Comparison of ENCODE assay signal across 29 cellular contexts in genomic region chr6:24339932-24340331, GRCh38. TPM values are rescaled to one million over a fixed set of nuclear protein-coding genes. Genes with fewer than 3 reads are reported as not detected.
"Had no signal": no experiment of that assay in that cellular context is flagged by ENCODE, and none has a peak within 500 bp of the region (broad histone marks: within the 10 kb centered on the region; RNA-seq: fewer than 3 reads in every experiment).

No MANE protein-coding gene starts in this region.

- H3K27me3 Mint-ChIP-seq: progenitor cell of endocrine pancreas had no signal

- H3K4me3 ChIP-seq: left lung, lower lobe of right lung, mucosa of descending colon, ovary, right atrium auricular region, right lobe of liver, smooth muscle cell, stomach, testis, thyroid gland, transverse colon, upper lobe of left lung, vagina had no signal

- H3K4me1 ChIP-seq: left lung, lower lobe of right lung, right atrium auricular region, stomach, testis, transverse colon, upper lobe of left lung, vagina had no signal

- H3K27ac Mint-ChIP-seq: naive thymus-derived CD4-positive, alpha-beta T cell; natural killer cell treated with Interleukin-12 subunit alpha and Interleukin-12 subunit beta and Interleukin-15 and Interleukin-18, amount 100 ng/mL, for 72 hours; stimulated activated naive B cell treated with anti-CD40 and anti-IgM and Interleukin-4, amounts not matched to agents 10 μg/mL and 1 μg/mL and 100 μg/mL, for 72 hours had no signal

- H3K36me3 ChIP-seq: left lung, lower lobe of right lung, ovary, right atrium auricular region, right lobe of liver, stomach, thyroid gland, transverse colon, upper lobe of left lung, vagina had no signal

- H3K4me3 Mint-ChIP-seq: naive thymus-derived CD4-positive, alpha-beta T cell; natural killer cell treated with Interleukin-12 subunit alpha and Interleukin-12 subunit beta and Interleukin-15 and Interleukin-18, amount 100 ng/mL, for 72 hours; stimulated activated naive B cell treated with anti-CD40 and anti-IgM and Interleukin-4, amounts not matched to agents 10 μg/mL and 1 μg/mL and 100 μg/mL, for 72 hours had no signal

- H3K27me3 ChIP-seq: left lung, ovary, right atrium auricular region, right lobe of liver, stomach, testis, thyroid gland, transverse colon, upper lobe of left lung, vagina had no signal

- DNase-seq: hippocampal formation; kidney; left colon; left lung; lower lobe of right lung; midbrain; mucosa of descending colon; naive thymus-derived CD4-positive, alpha-beta T cell; ovary; right lobe of liver; stimulated activated CD4-positive, alpha-beta T cell treated with anti-CD3 and anti-CD28 coated beads, Interleukin-1b, Interleukin-23, amount 100 ng/mL, for 48 hours; stimulated activated CD4-positive, alpha-beta T cell treated with anti-CD3 and anti-CD28 coated beads, Interleukin-2, amount 100 ng/mL, for 48 hours; stimulated activated CD4-positive, alpha-beta T cell treated with anti-CD3 and anti-CD28 coated beads, Interleukin-4, amount 100 ng/mL, for 4 hours; stimulated activated CD8-positive, alpha-beta memory T cell treated with anti-CD3 and anti-CD28 coated beads, Interleukin-4, amount 100 ng/mL, for 48 hours; stimulated activated naive B cell treated with anti-CD40 and anti-IgM and Interleukin-4, amounts not matched to agents 10 μg/mL and 1 μg/mL and 100 μg/mL, for 72 hours; stimulated activated naive CD8-positive, alpha-beta T cell treated with anti-CD3 and anti-CD28 coated beads, Interleukin-15, Interleukin-2, amounts not matched to agents 100 U/mL and 50 U/mL, for 24 hours; stomach; testis; thyroid gland; transverse colon; upper lobe of left lung had no signal

- H3K27ac ChIP-seq: left lung, lower lobe of right lung, ovary, right atrium auricular region, right lobe of liver, stomach, testis, thyroid gland, transverse colon, upper lobe of left lung, vagina had no signal

- ATAC-seq: left colon; left lung; lower lobe of right lung; mucosa of descending colon; naive thymus-derived CD4-positive, alpha-beta T cell; natural killer cell treated with Interleukin-12 subunit alpha and Interleukin-12 subunit beta and Interleukin-15 and Interleukin-18, amount 100 ng/mL, for 72 hours; stimulated activated naive B cell treated with anti-CD40 and anti-IgM and Interleukin-4, amounts not matched to agents 10 μg/mL and 1 μg/mL and 100 μg/mL, for 72 hours; stimulated activated naive CD8-positive, alpha-beta T cell treated with anti-CD3 and anti-CD28 coated beads, Interleukin-15, Interleukin-2, amounts not matched to agents 100 U/mL and 50 U/mL, for 24 hours had no signal

- FAIRE-seq: kidney had no signal

- H3K4me1 Mint-ChIP-seq: naive thymus-derived CD4-positive, alpha-beta T cell; stimulated activated naive B cell treated with anti-CD40 and anti-IgM and Interleukin-4, amounts not matched to agents 10 μg/mL and 1 μg/mL and 100 μg/mL, for 72 hours had no signal

RNA-seq across cellular contexts. Expression of gene DCDC2, which starts 17.9 kb away (rescaled TPM):
- total RNA-seq: mesenteric fat pad; natural killer cell treated with Interleukin-12 subunit alpha and Interleukin-12 subunit beta and Interleukin-15 and Interleukin-18, amount 100 ng/mL, for 72 hours; pulmonary artery endothelial cell; right atrium auricular region; skeletal muscle tissue; smooth muscle cell; vagina had no signal
- polyA plus RNA-seq: naive thymus-derived CD4-positive, alpha-beta T cell; smooth muscle cell had no signal
